ENCODE assay signal across 1 cellular context in genomic region chr5:169850407-169850806, GRCh38.
TF ChIP-seq lines count a peak whose summit lies in the region.

No MANE protein-coding gene starts in this region.

TF ChIP-seq in SK-N-SH, 30 proteins besides CTCF, POLR2A, EP300 and RAD21 (continued from another document):
- no peak for TF ChIP-seq FOSL2 (IDR thresholded peaks at IDR 0.05; ENCODE audit: borderline replicate concordance, low read depth)
- no peak for TF ChIP-seq TEAD4 (IDR thresholded peaks at IDR 0.05; ENCODE audit: borderline replicate concordance, insufficient read depth)
- TF ChIP-seq RCOR1 (IDR thresholded peaks at IDR 0.05; ENCODE audit: low read length) = no peak
TF ChIP-seq in SK-N-SH: peak in this region for 0.
